In the genomic region with DNA sequence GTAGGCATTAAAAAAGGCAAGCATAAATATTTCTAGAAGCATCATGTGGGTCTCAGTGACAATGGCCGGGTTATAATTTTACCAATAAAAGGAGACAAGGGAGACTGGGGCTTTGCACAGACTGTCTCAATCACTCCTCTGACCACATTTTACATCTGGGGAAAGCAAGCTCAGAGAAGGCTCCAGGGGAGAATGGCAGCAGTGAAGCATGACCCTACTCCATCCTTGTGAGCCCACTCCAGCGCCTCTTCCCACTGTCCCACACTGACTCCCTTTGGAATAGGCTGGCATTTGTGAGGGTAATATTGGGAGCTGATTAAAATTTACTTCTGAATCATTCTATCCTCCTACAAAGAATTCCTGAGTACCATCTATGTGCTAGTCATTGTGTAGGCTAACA, we compare ENCODE assay signal across 13 cellular contexts.
"Had no signal": no experiment of that assay in that cellular context is flagged by ENCODE, and none has a peak within 500 bp of the region (broad histone marks: within the 10 kb centered on the region; RNA-seq: fewer than 3 reads in every experiment).

No MANE protein-coding gene starts in this region.

- H3K27ac Mint-ChIP-seq: dendritic cell treated with granulocyte-macrophage colony-stimulating factor and Interleukin-4, amounts not matched to agents 40 ng/mL and 50 ng/mL, for 4 days; effector memory CD8-positive, alpha-beta T cell had no signal

- H3K4me3 Mint-ChIP-seq: dendritic cell treated with granulocyte-macrophage colony-stimulating factor and Interleukin-4, amounts not matched to agents 40 ng/mL and 50 ng/mL, for 4 days; effector memory CD8-positive, alpha-beta T cell; neural crest cell had no signal

- H3K9me3 Mint-ChIP-seq: dendritic cell treated with granulocyte-macrophage colony-stimulating factor and Interleukin-4, amounts not matched to agents 40 ng/mL and 50 ng/mL, for 4 days; effector memory CD8-positive, alpha-beta T cell; neural crest cell had no signal

- H3K27ac ChIP-seq: epithelial cell of prostate, gastroesophageal sphincter, hepatocyte, SK-N-MC, testis, upper lobe of right lung had no signal

- H3K27me3 Mint-ChIP-seq: dendritic cell treated with granulocyte-macrophage colony-stimulating factor and Interleukin-4, amounts not matched to agents 40 ng/mL and 50 ng/mL, for 4 days; effector memory CD8-positive, alpha-beta T cell had no signal

- DNase-seq: anterior cingulate cortex; cerebellar nuclear complex; effector memory CD8-positive, alpha-beta T cell; stimulated activated CD4-positive, alpha-beta T cell treated with anti-CD3 and anti-CD28 coated beads, Interleukin-12 subunit alpha, Interleukin-12 subunit beta, amount 100 ng/mL, for 4 hours; stimulated activated naive CD4-positive, alpha-beta T cell treated with Interleukin-2 at 50 U/mL for 16 hours; testis; upper lobe of right lung had no signal

- H3K27me3 ChIP-seq: gastroesophageal sphincter, hepatocyte, testis, upper lobe of right lung had no signal

- H3K4me3 ChIP-seq: gastroesophageal sphincter, hepatocyte, SK-N-MC, testis, upper lobe of right lung had no signal

- H3K4me1 ChIP-seq: testis, upper lobe of right lung had no signal

- H3K36me3 ChIP-seq: upper lobe of right lung had no signal

- H3K9me3 ChIP-seq: gastroesophageal sphincter, testis, upper lobe of right lung had no signal

- ATAC-seq: effector memory CD8-positive, alpha-beta T cell; gastroesophageal sphincter; upper lobe of right lung had no signal
